Comparison of ENCODE assay signal across 1 cellular context in the genomic region with DNA sequence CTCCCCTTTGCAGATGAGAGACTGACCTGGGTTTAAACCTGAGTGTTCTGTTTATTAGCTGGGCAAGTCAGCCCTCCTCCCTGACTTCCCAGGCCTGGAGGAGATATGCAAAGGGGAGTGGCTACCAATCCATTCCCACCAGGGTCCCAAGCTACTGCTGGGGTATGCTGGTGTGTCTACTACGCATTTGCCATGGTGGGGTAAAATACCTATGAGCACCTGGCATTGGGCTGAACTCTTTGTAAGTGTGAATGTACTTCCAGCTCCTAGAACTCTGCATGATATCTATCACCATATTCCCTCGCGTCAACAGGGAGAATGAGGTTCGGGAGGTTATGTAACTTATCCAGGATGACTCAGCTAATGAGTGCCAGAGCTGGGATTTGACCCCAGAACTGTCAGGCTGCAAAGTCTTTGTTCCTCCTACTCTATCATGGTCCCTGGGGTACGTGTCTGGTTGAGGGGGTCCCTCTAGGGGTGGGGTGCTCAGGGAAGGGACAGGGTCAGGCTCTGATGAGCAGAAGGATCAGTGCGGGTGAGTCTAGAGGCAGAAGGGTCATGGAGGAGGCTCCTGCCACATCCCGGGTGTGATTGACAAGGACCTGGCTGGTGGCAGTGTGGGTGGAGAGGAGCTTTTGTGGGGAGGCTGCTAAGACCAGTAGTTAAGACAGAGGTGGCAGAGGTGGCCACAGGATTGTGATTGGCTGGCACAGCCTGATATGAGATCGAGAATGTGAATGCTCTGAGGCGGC.
TF ChIP-seq lines count a peak whose summit lies in the region.

No MANE protein-coding gene starts in this region.

TF ChIP-seq in K562, 482 proteins besides CTCF, POLR2A, EP300 and RAD21 (continued from another document and continues in another):
- TF ChIP-seq, protein P1, sequence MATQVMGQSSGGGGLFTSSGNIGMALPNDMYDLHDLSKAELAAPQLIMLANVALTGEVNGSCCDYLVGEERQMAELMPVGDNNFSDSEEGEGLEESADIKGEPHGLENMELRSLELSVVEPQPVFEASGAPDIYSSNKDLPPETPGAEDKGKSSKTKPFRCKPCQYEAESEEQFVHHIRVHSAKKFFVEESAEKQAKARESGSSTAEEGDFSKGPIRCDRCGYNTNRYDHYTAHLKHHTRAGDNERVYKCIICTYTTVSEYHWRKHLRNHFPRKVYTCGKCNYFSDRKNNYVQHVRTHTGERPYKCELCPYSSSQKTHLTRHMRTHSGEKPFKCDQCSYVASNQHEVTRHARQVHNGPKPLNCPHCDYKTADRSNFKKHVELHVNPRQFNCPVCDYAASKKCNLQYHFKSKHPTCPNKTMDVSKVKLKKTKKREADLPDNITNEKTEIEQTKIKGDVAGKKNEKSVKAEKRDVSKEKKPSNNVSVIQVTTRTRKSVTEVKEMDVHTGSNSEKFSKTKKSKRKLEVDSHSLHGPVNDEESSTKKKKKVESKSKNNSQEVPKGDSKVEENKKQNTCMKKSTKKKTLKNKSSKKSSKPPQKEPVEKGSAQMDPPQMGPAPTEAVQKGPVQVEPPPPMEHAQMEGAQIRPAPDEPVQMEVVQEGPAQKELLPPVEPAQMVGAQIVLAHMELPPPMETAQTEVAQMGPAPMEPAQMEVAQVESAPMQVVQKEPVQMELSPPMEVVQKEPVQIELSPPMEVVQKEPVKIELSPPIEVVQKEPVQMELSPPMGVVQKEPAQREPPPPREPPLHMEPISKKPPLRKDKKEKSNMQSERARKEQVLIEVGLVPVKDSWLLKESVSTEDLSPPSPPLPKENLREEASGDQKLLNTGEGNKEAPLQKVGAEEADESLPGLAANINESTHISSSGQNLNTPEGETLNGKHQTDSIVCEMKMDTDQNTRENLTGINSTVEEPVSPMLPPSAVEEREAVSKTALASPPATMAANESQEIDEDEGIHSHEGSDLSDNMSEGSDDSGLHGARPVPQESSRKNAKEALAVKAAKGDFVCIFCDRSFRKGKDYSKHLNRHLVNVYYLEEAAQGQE (CRISPR knock-in tag; IDR thresholded peaks at IDR 0.05; ENCODE audit: low read depth): no peak
- TF ChIP-seq SFPQ (IDR thresholded peaks at IDR 0.05; ENCODE audit: low read depth, low read length): no peak
- no peak for TF ChIP-seq NONO (IDR thresholded peaks at IDR 0.05; ENCODE audit: low read depth in 2 of 2, low read length in 1 of 2)
- TF ChIP-seq, protein P2, sequence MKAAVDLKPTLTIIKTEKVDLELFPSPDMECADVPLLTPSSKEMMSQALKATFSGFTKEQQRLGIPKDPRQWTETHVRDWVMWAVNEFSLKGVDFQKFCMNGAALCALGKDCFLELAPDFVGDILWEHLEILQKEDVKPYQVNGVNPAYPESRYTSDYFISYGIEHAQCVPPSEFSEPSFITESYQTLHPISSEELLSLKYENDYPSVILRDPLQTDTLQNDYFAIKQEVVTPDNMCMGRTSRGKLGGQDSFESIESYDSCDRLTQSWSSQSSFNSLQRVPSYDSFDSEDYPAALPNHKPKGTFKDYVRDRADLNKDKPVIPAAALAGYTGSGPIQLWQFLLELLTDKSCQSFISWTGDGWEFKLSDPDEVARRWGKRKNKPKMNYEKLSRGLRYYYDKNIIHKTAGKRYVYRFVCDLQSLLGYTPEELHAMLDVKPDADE (conservative IDR thresholded peaks at IDR 0.05; ENCODE audit: control insufficient read depth, low read depth, low read length): no peak
- no peak for TF ChIP-seq AFF1 (IDR thresholded peaks at IDR 0.05; ENCODE audit: low read depth in 1 of 2, partially characterized antibody in 2 of 2)
- TF ChIP-seq KDM4B (IDR thresholded peaks at IDR 0.05; ENCODE audit: borderline replicate concordance in 2 of 2, low read depth in 1 of 2): no peak
- no peak for TF ChIP-seq RUNX1 (IDR thresholded peaks at IDR 0.05; ENCODE audit: low read depth)
- TF ChIP-seq ZNF143 (CRISPR knock-in tag; IDR thresholded peaks at IDR 0.05): no peak
- TF ChIP-seq MAFF (IDR thresholded peaks at IDR 0.05; ENCODE audit: low read length): peak; percentile 76
- TF ChIP-seq FOSL1 (tag; conservative IDR thresholded peaks at IDR 0.05): peak; percentile 81
- no peak for TF ChIP-seq ZNF12 (CRISPR knock-in tag; IDR thresholded peaks at IDR 0.05)
- TF ChIP-seq, protein P3, sequence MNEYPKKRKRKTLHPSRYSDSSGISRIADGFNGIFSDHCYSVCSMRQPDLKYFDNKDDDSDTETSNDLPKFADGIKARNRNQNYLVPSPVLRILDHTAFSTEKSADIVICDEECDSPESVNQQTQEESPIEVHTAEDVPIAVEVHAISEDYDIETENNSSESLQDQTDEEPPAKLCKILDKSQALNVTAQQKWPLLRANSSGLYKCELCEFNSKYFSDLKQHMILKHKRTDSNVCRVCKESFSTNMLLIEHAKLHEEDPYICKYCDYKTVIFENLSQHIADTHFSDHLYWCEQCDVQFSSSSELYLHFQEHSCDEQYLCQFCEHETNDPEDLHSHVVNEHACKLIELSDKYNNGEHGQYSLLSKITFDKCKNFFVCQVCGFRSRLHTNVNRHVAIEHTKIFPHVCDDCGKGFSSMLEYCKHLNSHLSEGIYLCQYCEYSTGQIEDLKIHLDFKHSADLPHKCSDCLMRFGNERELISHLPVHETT (CRISPR knock-in tag; conservative IDR thresholded peaks at IDR 0.05 in 1 of 2, IDR thresholded peaks at IDR 0.05 in 1 of 2): no peak
- no peak for TF ChIP-seq ZNF41 (CRISPR knock-in tag; conservative IDR thresholded peaks at IDR 0.05)
- peak; percentile 47; the same call in 1 of the 2 replicates for TF ChIP-seq SMARCA4 (IDR thresholded peaks at IDR 0.05)
- TF ChIP-seq FOXA1 (IDR thresholded peaks at IDR 0.05; ENCODE audit: borderline replicate concordance): no peak
- no peak for TF ChIP-seq MED1 (CRISPR knock-in tag; IDR thresholded peaks at IDR 0.05; ENCODE audit: borderline replicate concordance)
- 0 out of 2 replicates have a peak, but pooled peaks have one; percentile 16 for TF ChIP-seq MTA1 (IDR thresholded peaks at IDR 0.05; ENCODE audit: borderline replicate concordance)
- no peak for TF ChIP-seq ZNF224 (CRISPR knock-in tag; IDR thresholded peaks at IDR 0.05)
- TF ChIP-seq FOXP4 (CRISPR knock-in tag; IDR thresholded peaks at IDR 0.05; ENCODE audit: borderline replicate concordance): no peak
- TF ChIP-seq ZNF740 (CRISPR knock-in tag; IDR thresholded peaks at IDR 0.05): no peak
- no peak for TF ChIP-seq ZNF740 (tag; IDR thresholded peaks at IDR 0.05)
- TF ChIP-seq PTBP1 (IDR thresholded peaks at IDR 0.05; ENCODE audit: low read depth, low read length): no peak
- TF ChIP-seq CBFB (CRISPR knock-in tag; IDR thresholded peaks at IDR 0.05): no peak
- TF ChIP-seq CHD2 (IDR thresholded peaks at IDR 0.05; ENCODE audit: low read depth, low read length): no peak
- TF ChIP-seq GTF2A2 (tag; IDR thresholded peaks at IDR 0.05): no peak
- no peak for TF ChIP-seq PCBP1 (IDR thresholded peaks at IDR 0.05; ENCODE audit: low read depth, low read length, poor library complexity, severe bottlenecking)
- no peak for TF ChIP-seq PREB (CRISPR knock-in tag; IDR thresholded peaks at IDR 0.05)
- TF ChIP-seq, protein P4, sequence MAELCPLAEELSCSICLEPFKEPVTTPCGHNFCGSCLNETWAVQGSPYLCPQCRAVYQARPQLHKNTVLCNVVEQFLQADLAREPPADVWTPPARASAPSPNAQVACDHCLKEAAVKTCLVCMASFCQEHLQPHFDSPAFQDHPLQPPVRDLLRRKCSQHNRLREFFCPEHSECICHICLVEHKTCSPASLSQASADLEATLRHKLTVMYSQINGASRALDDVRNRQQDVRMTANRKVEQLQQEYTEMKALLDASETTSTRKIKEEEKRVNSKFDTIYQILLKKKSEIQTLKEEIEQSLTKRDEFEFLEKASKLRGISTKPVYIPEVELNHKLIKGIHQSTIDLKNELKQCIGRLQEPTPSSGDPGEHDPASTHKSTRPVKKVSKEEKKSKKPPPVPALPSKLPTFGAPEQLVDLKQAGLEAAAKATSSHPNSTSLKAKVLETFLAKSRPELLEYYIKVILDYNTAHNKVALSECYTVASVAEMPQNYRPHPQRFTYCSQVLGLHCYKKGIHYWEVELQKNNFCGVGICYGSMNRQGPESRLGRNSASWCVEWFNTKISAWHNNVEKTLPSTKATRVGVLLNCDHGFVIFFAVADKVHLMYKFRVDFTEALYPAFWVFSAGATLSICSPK (IDR thresholded peaks at IDR 0.05; ENCODE audit: borderline replicate concordance): no peak
- no peak for TF ChIP-seq SMAD2 (IDR thresholded peaks at IDR 0.05; ENCODE audit: low read depth, low read length)
- TF ChIP-seq, protein P5, sequence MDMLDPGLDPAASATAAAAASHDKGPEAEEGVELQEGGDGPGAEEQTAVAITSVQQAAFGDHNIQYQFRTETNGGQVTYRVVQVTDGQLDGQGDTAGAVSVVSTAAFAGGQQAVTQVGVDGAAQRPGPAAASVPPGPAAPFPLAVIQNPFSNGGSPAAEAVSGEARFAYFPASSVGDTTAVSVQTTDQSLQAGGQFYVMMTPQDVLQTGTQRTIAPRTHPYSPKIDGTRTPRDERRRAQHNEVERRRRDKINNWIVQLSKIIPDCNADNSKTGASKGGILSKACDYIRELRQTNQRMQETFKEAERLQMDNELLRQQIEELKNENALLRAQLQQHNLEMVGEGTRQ (CRISPR knock-in tag; IDR thresholded peaks at IDR 0.05): no peak
- TF ChIP-seq, protein P6, sequence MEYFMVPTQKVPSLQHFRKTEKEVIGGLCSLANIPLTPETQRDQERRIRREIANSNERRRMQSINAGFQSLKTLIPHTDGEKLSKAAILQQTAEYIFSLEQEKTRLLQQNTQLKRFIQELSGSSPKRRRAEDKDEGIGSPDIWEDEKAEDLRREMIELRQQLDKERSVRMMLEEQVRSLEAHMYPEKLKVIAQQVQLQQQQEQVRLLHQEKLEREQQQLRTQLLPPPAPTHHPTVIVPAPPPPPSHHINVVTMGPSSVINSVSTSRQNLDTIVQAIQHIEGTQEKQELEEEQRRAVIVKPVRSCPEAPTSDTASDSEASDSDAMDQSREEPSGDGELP (CRISPR knock-in tag; IDR thresholded peaks at IDR 0.05; ENCODE audit: borderline replicate concordance): no peak
- TF ChIP-seq MEIS2 (IDR thresholded peaks at IDR 0.05; ENCODE audit: partially characterized antibody): peak; percentile 13
- TF ChIP-seq KDM5B (IDR thresholded peaks at IDR 0.05; ENCODE audit: insufficient replicate concordance, low read depth, low read length): no peak
